15 cellular contexts compared by ENCODE assay signal in genomic region chr17:16033729-16034349, GRCh38.
"Had no signal": no experiment of that assay in that cellular context is flagged by ENCODE, and none has a peak within 500 bp of the region (broad histone marks: within the 10 kb centered on the region; RNA-seq: fewer than 3 reads in every experiment).

No MANE protein-coding gene starts in this region.

- H3K9ac ChIP-seq: parathyroid adenoma had no signal

- H3K27ac ChIP-seq: cardiac muscle cell, foreskin keratinocyte, heart left ventricle, parathyroid adenoma, thyroid gland had no signal

- H3K4me3 Mint-ChIP-seq: T-helper 1 cell treated with Interleukin-12 subunit alpha and Interleukin-12 subunit beta and Interleukin-4 antibody, amounts not matched to agents 30 μg/mL and 1 μg/mL, for 36 hours had no signal

- H2AFZ ChIP-seq: parathyroid adenoma had no signal

- ATAC-seq: activated CD4-positive, CD25-positive, alpha-beta regulatory T cell treated with anti-CD3 and anti-CD28 coated beads, Interleukin-2, amount 50 U/mL, for 24 hours; foreskin keratinocyte; heart left ventricle; SK-N-SH treated with all-trans-retinoic acid at 6 μM for 48 hours had no signal

- H3K9me3 ChIP-seq: heart left ventricle, thyroid gland had no signal

- H3K4me3 ChIP-seq: cardiac muscle cell, heart left ventricle, thyroid gland had no signal

- H3K27me3 ChIP-seq: cardiac muscle cell, foreskin keratinocyte, heart left ventricle, thyroid gland had no signal

- H3K79me2 ChIP-seq: parathyroid adenoma had no signal

- DNase-seq: activated CD8-positive, alpha-beta memory T cell treated with anti-CD3 and anti-CD28 coated beads for 24 hours; activated effector memory CD4-positive, alpha-beta T cell treated with anti-CD3 and anti-CD28 coated beads, Interleukin-2, amount 50 U/mL, for 16 hours; foreskin keratinocyte; heart left ventricle; mesenchymal stem cell; SHP77; stimulated activated CD4-positive, alpha-beta T cell treated with anti-CD3 and anti-CD28 coated beads, Interleukin-15, amount 100 ng/mL, for 24 hours; stimulated activated CD4-positive, alpha-beta T cell treated with anti-CD3 and anti-CD28 coated beads, Interleukin-4, amount 100 ng/mL, for 24 hours; thyroid gland had no signal

- H3K4me1 ChIP-seq: heart left ventricle, thyroid gland had no signal

- H3K9me3 Mint-ChIP-seq: T-helper 1 cell treated with Interleukin-12 subunit alpha and Interleukin-12 subunit beta and Interleukin-4 antibody, amounts not matched to agents 30 μg/mL and 1 μg/mL, for 36 hours had no signal

- H3K27ac Mint-ChIP-seq: T-helper 1 cell treated with Interleukin-12 subunit alpha and Interleukin-12 subunit beta and Interleukin-4 antibody, amounts not matched to agents 30 μg/mL and 1 μg/mL, for 36 hours had no signal

- FAIRE-seq: colon had no signal
